In genomic region chr10:16242859-16243613, GRCh38 we compare ENCODE assay signal across 23 cellular contexts.
"Had no signal": no experiment of that assay in that cellular context is flagged by ENCODE, and none has a peak within 500 bp of the region (broad histone marks: within the 10 kb centered on the region; RNA-seq: fewer than 3 reads in every experiment).

No MANE protein-coding gene starts in this region.

- H3K9me3 Mint-ChIP-seq: activated CD4-positive, alpha-beta memory T cell treated with anti-CD3 and anti-CD28 coated beads, Interleukin-2, amount 10 ng/mL, durations not matched to agents 7 days and 5 days; activated T-helper 1 cell treated with anti-CD3 and anti-CD28 coated beads, Interleukin-12 subunit alpha, Interleukin-12 subunit beta, Interleukin-2, Interleukin-4 antibody, amounts not matched to agents 30 ng/mL and 10 ng/mL and 1 ng/mL, durations not matched to agents 14 hours and 24 hours and 36 hours; neural crest cell; stimulated activated effector memory CD8-positive, alpha-beta T cell treated with anti-CD3 and anti-CD28 coated beads, Interleukin-12 subunit alpha, Interleukin-12 subunit beta, amount 100 ng/mL, for 72 hours; stimulated activated naive CD8-positive, alpha-beta T cell treated with anti-CD3 and anti-CD28 coated beads, Interleukin-15, amount 100 ng/mL, for 72 hours had no signal

- H3K27me3 Mint-ChIP-seq: stimulated activated naive CD8-positive, alpha-beta T cell treated with anti-CD3 and anti-CD28 coated beads, Interleukin-15, amount 100 ng/mL, for 72 hours had no signal

- ATAC-seq: heart right ventricle; left lobe of liver; lower lobe of right lung; naive thymus-derived CD4-positive, alpha-beta T cell; sciatic nerve; stimulated activated effector memory CD8-positive, alpha-beta T cell treated with anti-CD3 and anti-CD28 coated beads, Interleukin-12 subunit alpha, Interleukin-12 subunit beta, amount 100 ng/mL, for 72 hours; stimulated activated naive CD8-positive, alpha-beta T cell treated with anti-CD3 and anti-CD28 coated beads, Interleukin-15, amount 100 ng/mL, for 72 hours had no signal

- H3K4me3 Mint-ChIP-seq: activated CD4-positive, alpha-beta memory T cell treated with anti-CD3 and anti-CD28 coated beads, Interleukin-2, amount 10 ng/mL, durations not matched to agents 7 days and 5 days; activated naive CD4-positive, alpha-beta T cell treated with anti-CD3 and anti-CD28 coated beads, Interleukin-2, amount 50 U/mL, for 24 hours; activated T-helper 1 cell treated with anti-CD3 and anti-CD28 coated beads, Interleukin-12 subunit alpha, Interleukin-12 subunit beta, Interleukin-2, Interleukin-4 antibody, amounts not matched to agents 30 ng/mL and 10 ng/mL and 1 ng/mL, durations not matched to agents 14 hours and 24 hours and 36 hours; brain; naive thymus-derived CD4-positive, alpha-beta T cell; neural crest cell; stimulated activated effector memory CD8-positive, alpha-beta T cell treated with anti-CD3 and anti-CD28 coated beads, Interleukin-12 subunit alpha, Interleukin-12 subunit beta, amount 100 ng/mL, for 72 hours; stimulated activated naive CD8-positive, alpha-beta T cell treated with anti-CD3 and anti-CD28 coated beads, Interleukin-15, amount 100 ng/mL, for 72 hours had no signal

- H3K27ac ChIP-seq: heart right ventricle, lower lobe of right lung, tibial artery had no signal

- H3K4me1 ChIP-seq: heart right ventricle, lower lobe of right lung, tibial artery had no signal

- H3K36me3 ChIP-seq: heart right ventricle, lower lobe of right lung, tibial artery had no signal

- H3K9me3 ChIP-seq: lower lobe of right lung, tibial artery had no signal

- H3K27me3 ChIP-seq: tibial artery had no signal

- H3K27ac Mint-ChIP-seq: activated CD4-positive, alpha-beta memory T cell treated with anti-CD3 and anti-CD28 coated beads, Interleukin-2, amount 10 ng/mL, durations not matched to agents 7 days and 5 days; activated naive CD4-positive, alpha-beta T cell treated with anti-CD3 and anti-CD28 coated beads, Interleukin-2, amount 50 U/mL, for 24 hours; activated T-helper 1 cell treated with anti-CD3 and anti-CD28 coated beads, Interleukin-12 subunit alpha, Interleukin-12 subunit beta, Interleukin-2, Interleukin-4 antibody, amounts not matched to agents 30 ng/mL and 10 ng/mL and 1 ng/mL, durations not matched to agents 14 hours and 24 hours and 36 hours; brain; naive thymus-derived CD4-positive, alpha-beta T cell; stimulated activated effector memory CD8-positive, alpha-beta T cell treated with anti-CD3 and anti-CD28 coated beads, Interleukin-12 subunit alpha, Interleukin-12 subunit beta, amount 100 ng/mL, for 72 hours; stimulated activated naive CD8-positive, alpha-beta T cell treated with anti-CD3 and anti-CD28 coated beads, Interleukin-15, amount 100 ng/mL, for 72 hours had no signal

- H3K4me1 Mint-ChIP-seq: activated CD4-positive, alpha-beta memory T cell treated with anti-CD3 and anti-CD28 coated beads, Interleukin-2, amount 10 ng/mL, durations not matched to agents 7 days and 5 days; activated naive CD4-positive, alpha-beta T cell treated with anti-CD3 and anti-CD28 coated beads, Interleukin-2, amount 50 U/mL, for 24 hours; brain; naive thymus-derived CD4-positive, alpha-beta T cell; neural crest cell; stimulated activated effector memory CD8-positive, alpha-beta T cell treated with anti-CD3 and anti-CD28 coated beads, Interleukin-12 subunit alpha, Interleukin-12 subunit beta, amount 100 ng/mL, for 72 hours; stimulated activated naive CD8-positive, alpha-beta T cell treated with anti-CD3 and anti-CD28 coated beads, Interleukin-15, amount 100 ng/mL, for 72 hours had no signal

- DNase-seq: activated CD4-positive, alpha-beta memory T cell treated with anti-CD3 and anti-CD28 coated beads, Interleukin-2, amount 10 ng/mL, durations not matched to agents 7 days and 5 days; activated CD4-positive, alpha-beta T cell treated with anti-CD3 and anti-CD28 coated beads for 48 hours; activated CD4-positive, CD25-positive, alpha-beta regulatory T cell; activated gamma-delta T cell treated with Interleukin-2 at 50 U/mL for 16 hours; activated T-cell treated with anti-CD3 and anti-CD28 coated beads for 4 hours; anterior cingulate cortex; effector CD4-positive, alpha-beta T cell; erythroblast; foreskin fibroblast; heart right ventricle; lower lobe of right lung; naive thymus-derived CD4-positive, alpha-beta T cell; small intestine; stimulated activated CD4-positive, alpha-beta T cell treated with anti-CD3 and anti-CD28 coated beads, Interleukin-2, amount 100 ng/mL, for 24 hours; stimulated activated naive CD8-positive, alpha-beta T cell treated with anti-CD3 and anti-CD28 coated beads, Interleukin-15, amount 100 ng/mL, for 72 hours; tibial artery had no signal

- H3K36me3 Mint-ChIP-seq: activated naive CD4-positive, alpha-beta T cell treated with anti-CD3 and anti-CD28 coated beads, Interleukin-2, amount 50 U/mL, for 24 hours; brain; naive thymus-derived CD4-positive, alpha-beta T cell; stimulated activated effector memory CD8-positive, alpha-beta T cell treated with anti-CD3 and anti-CD28 coated beads, Interleukin-12 subunit alpha, Interleukin-12 subunit beta, amount 100 ng/mL, for 72 hours had no signal

- H3K4me3 ChIP-seq: heart right ventricle, lower lobe of right lung, tibial artery had no signal
